11 cellular contexts compared by ENCODE assay signal in genomic region chr14:38078393-38078792, GRCh38.
A peak's percentile ranks its signal among the peaks of the same experiment; 100 is the strongest.
DNase-seq lines count a peak whose midpoint lies in the region; ATAC-seq and TF ChIP-seq lines count a peak whose summit lies in the region.
"Had no signal": no experiment of that assay in that cellular context is flagged by ENCODE, and none has a peak within 500 bp of the region (broad histone marks: within the 10 kb centered on the region; RNA-seq: fewer than 3 reads in every experiment).

No MANE protein-coding gene starts in this region.

- no peak overlapping the region for H3K9ac ChIP-seq in PC-3 (ENCODE audit: low read length)

- no peaks in the 10 kb centered on the region for H3K36me3 Mint-ChIP-seq in stimulated activated naive CD8-positive, alpha-beta T cell treated with anti-CD3 and anti-CD28 coated beads, Interleukin-15, Interleukin-2, amounts not matched to agents 100 ng/mL and 50 ng/mL, for 24 hours (ENCODE audit: low read depth)
- peaks cover 16% of the 10 kb centered on the region for H3K36me3 Mint-ChIP-seq in central memory CD8-positive, alpha-beta T cell (ENCODE audit: insufficient read depth)
- no peaks in the 10 kb centered on the region for H3K36me3 Mint-ChIP-seq in osteocyte (ENCODE audit: unreplicated experiment)

- CTCF ChIA-PET in PC-3 (lab: Charles Lee), result no interaction called here

- H4K20me1 ChIP-seq in PC-3 (ENCODE audit: low read length), result no peaks in the 10 kb centered on the region

- TF ChIP-seq POLR2A in vagina (IDR thresholded peaks at IDR 0.05), result no peak

- H3K27me3 ChIP-seq in PC-3 (ENCODE audit: low read length) (no peaks in the 10 kb centered on the region), upper lobe of right lung (no peaks in the 10 kb centered on the region), vagina (no peaks in the 10 kb centered on the region)
- H3K27me3 ChIP-seq: suprapubic skin had no signal

- H3K79me2 ChIP-seq in PC-3 (ENCODE audit: low read length), result no peaks in the 10 kb centered on the region

- no TSS peak for BruUV-seq in PC-3 (replicated peaks; lab: Mats Ljungman, UMichigan)

- H3K9me3 ChIP-seq in PC-3 (ENCODE audit: low read length), result no peaks in the 10 kb centered on the region
- no peaks in the 10 kb centered on the region for H3K9me3 ChIP-seq in upper lobe of right lung
- H3K9me3 ChIP-seq in vagina, result no peaks in the 10 kb centered on the region
- H3K9me3 ChIP-seq: prostate gland, suprapubic skin had no signal

- no peak overlapping the region for H2AFZ ChIP-seq in PC-3 (ENCODE audit: low read length)

- H3K4me1 ChIP-seq in PC-3 (ENCODE audit: insufficient read depth, low read length), result no peaks in the 10 kb centered on the region
- peaks cover 7% of the 10 kb centered on the region for H3K4me1 ChIP-seq in upper lobe of right lung
- peaks cover 13% of the 10 kb centered on the region for H3K4me1 ChIP-seq in vagina
- H3K4me1 ChIP-seq: prostate gland had no signal

- peaks cover 60% of the 10 kb centered on the region for H3K4me1 Mint-ChIP-seq in stimulated activated naive CD8-positive, alpha-beta T cell treated with anti-CD3 and anti-CD28 coated beads, Interleukin-15, Interleukin-2, amounts not matched to agents 100 ng/mL and 50 ng/mL, for 24 hours (ENCODE audit: low read depth)
- peaks cover 44% of the 10 kb centered on the region for H3K4me1 Mint-ChIP-seq in central memory CD8-positive, alpha-beta T cell
- H3K4me1 Mint-ChIP-seq in osteocyte (ENCODE audit: unreplicated experiment), result no peaks in the 10 kb centered on the region

- POLR2A ChIA-PET in PC-3 (lab: Charles Lee; ENCODE audit: unreplicated experiment), result no interaction called here

- H3K27ac Mint-ChIP-seq in stimulated activated naive CD8-positive, alpha-beta T cell treated with anti-CD3 and anti-CD28 coated beads, Interleukin-15, Interleukin-2, amounts not matched to agents 100 ng/mL and 50 ng/mL, for 24 hours, result peak overlapping the region; percentile 39
- peak overlapping the region; percentile 83 for H3K27ac Mint-ChIP-seq in central memory CD8-positive, alpha-beta T cell (ENCODE audit: low read depth)
- H3K27ac Mint-ChIP-seq in osteocyte (ENCODE audit: unreplicated experiment), result no peak overlapping the region

- no peaks in the 10 kb centered on the region for H3F3A ChIP-seq in PC-3 (ENCODE audit: low read length, unreplicated experiment)

- H3K27ac ChIP-seq in PC-3 (ENCODE audit: low read length), result no peak overlapping the region
- no peak overlapping the region for H3K27ac ChIP-seq in upper lobe of right lung
- no peak overlapping the region for H3K27ac ChIP-seq in vagina
- H3K27ac ChIP-seq: prostate gland, suprapubic skin had no signal

- no peak overlapping the region for H3K4me3 ChIP-seq in PC-3 (ENCODE audit: low read length)
- H3K4me3 ChIP-seq in upper lobe of right lung, result no peak overlapping the region
- no peak overlapping the region for H3K4me3 ChIP-seq in vagina
- H3K4me3 ChIP-seq: prostate gland, suprapubic skin had no signal

- ATAC-seq in stimulated activated naive CD8-positive, alpha-beta T cell treated with anti-CD3 and anti-CD28 coated beads, Interleukin-15, Interleukin-2, amounts not matched to agents 100 U/mL and 50 U/mL, for 24 hours, result no peak
- ATAC-seq in PC-3 (no peak), upper lobe of right lung (peak; percentile 83)
- ATAC-seq in central memory CD8-positive, alpha-beta T cell (replicated peaks; ENCODE audit: extremely low read depth, poor library complexity, severe bottlenecking), result peak; percentile 87

- no peak overlapping the region for H3K4me3 Mint-ChIP-seq in stimulated activated naive CD8-positive, alpha-beta T cell treated with anti-CD3 and anti-CD28 coated beads, Interleukin-15, Interleukin-2, amounts not matched to agents 100 ng/mL and 50 ng/mL, for 24 hours
- peak overlapping the region; percentile 64 for H3K4me3 Mint-ChIP-seq in central memory CD8-positive, alpha-beta T cell
- H3K4me3 Mint-ChIP-seq in osteocyte (ENCODE audit: unreplicated experiment), result no peak overlapping the region

- H3K9me3 Mint-ChIP-seq in stimulated activated naive CD8-positive, alpha-beta T cell treated with anti-CD3 and anti-CD28 coated beads, Interleukin-15, Interleukin-2, amounts not matched to agents 100 ng/mL and 50 ng/mL, for 24 hours, result peaks cover 6% of the 10 kb centered on the region
- no peaks in the 10 kb centered on the region for H3K9me3 Mint-ChIP-seq in central memory CD8-positive, alpha-beta T cell
- peaks cover 8% of the 10 kb centered on the region for H3K9me3 Mint-ChIP-seq in osteocyte (ENCODE audit: unreplicated experiment)

- H3K36me3 ChIP-seq in PC-3 (ENCODE audit: low read depth, low read length) (no peaks in the 10 kb centered on the region), upper lobe of right lung (no peaks in the 10 kb centered on the region), vagina (no peaks in the 10 kb centered on the region)
- H3K36me3 ChIP-seq: prostate gland, suprapubic skin had no signal

- no peak for TF ChIP-seq CTCF in PC-3 (conservative IDR thresholded peaks at IDR 0.05; ENCODE audit: low read depth, low read length)
- TF ChIP-seq CTCF in upper lobe of right lung (IDR thresholded peaks at IDR 0.05), result no peak
- TF ChIP-seq CTCF in osteocyte (IDR thresholded peaks at IDR 0.05), result no peak
- no peak for TF ChIP-seq CTCF in vagina (IDR thresholded peaks at IDR 0.05)

- no peak overlapping the region for H3K4me2 ChIP-seq in PC-3 (ENCODE audit: low read length)

- DNase-seq in stimulated activated naive CD8-positive, alpha-beta T cell treated with anti-CD3 and anti-CD28 coated beads, Interleukin-15, Interleukin-2, amounts not matched to agents 100 U/mL and 50 U/mL, for 24 hours, result no peak
- DNase-seq in PC-3, result peak; percentile 17
- peak in 1 of 2 donors; percentile 72 for DNase-seq in central memory CD8-positive, alpha-beta T cell (ENCODE audit: low spot score in 2 of 2)
- DNase-seq in upper lobe of right lung, result no peak
- DNase-seq in osteocyte (ENCODE audit: extremely low spot score, unreplicated experiment), result no peak
- no peak for DNase-seq in epidermal melanocyte (ENCODE audit: insufficient read length, low spot score)
- no peak for DNase-seq in vagina (ENCODE audit: extremely low spot score in 2 of 2)
- DNase-seq: hippocampal formation had no signal

- H3K9me2 ChIP-seq in PC-3 (replicated peaks; ENCODE audit: low read length), result no peaks in the 10 kb centered on the region

- intact Hi-C loops in PC-3 (cut with micrococcal nuclease), result no loop called here
- intact Hi-C loops in upper lobe of right lung (cut with DNase I), result no loop called here
- intact Hi-C loops in vagina (cut with DNase I), result no loop called here

- H3K27me3 Mint-ChIP-seq in stimulated activated naive CD8-positive, alpha-beta T cell treated with anti-CD3 and anti-CD28 coated beads, Interleukin-15, Interleukin-2, amounts not matched to agents 100 ng/mL and 50 ng/mL, for 24 hours, result no peaks in the 10 kb centered on the region
- H3K27me3 Mint-ChIP-seq in central memory CD8-positive, alpha-beta T cell, result no peaks in the 10 kb centered on the region
- H3K27me3 Mint-ChIP-seq in osteocyte (ENCODE audit: unreplicated experiment), result no peaks in the 10 kb centered on the region

Comparison
In these comparisons a context has a peak if more than half of its experiments do, and no peak if none do; other contexts are left out.
1. ATAC-seq: peak in central memory CD8-positive, alpha-beta T cell (single experiment) and upper lobe of right lung (single experiment); none in stimulated activated naive CD8-positive, alpha-beta T cell treated with anti-CD3 and anti-CD28 coated beads, Interleukin-15, Interleukin-2, amounts not matched to agents 100 U/mL and 50 U/mL, for 24 hours (single experiment) and PC-3 (single experiment).